Comparison of ENCODE assay signal across 8 cellular contexts in the genomic region with DNA sequence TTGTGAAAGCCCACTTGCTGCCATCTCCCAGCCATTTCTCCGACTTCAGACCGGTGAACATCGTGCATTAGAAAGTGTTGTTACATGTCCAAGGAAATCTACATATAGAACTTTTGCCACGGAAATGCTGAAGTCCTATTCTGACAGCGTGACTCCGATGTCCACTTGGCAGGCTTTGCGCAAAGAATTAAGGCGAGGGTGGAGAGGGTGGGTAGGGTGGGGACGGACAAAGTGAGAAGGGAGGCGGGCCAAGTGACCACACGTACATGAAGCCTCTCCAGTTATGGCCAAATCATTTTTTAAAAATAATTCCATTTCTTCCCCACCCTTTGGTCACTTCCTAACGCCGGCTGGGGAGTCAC. TPM values are rescaled to one million over a fixed set of nuclear protein-coding genes. Genes with fewer than 3 reads are reported as not detected.
A peak's percentile ranks its signal among the peaks of the same experiment; 100 is the strongest.
DNase-seq lines count a peak whose midpoint lies in the region; ATAC-seq and TF ChIP-seq lines count a peak whose summit lies in the region.

No MANE protein-coding gene starts in this region.

- TF ChIP-seq CTCF in AG04449 (IDR thresholded peaks at IDR 0.05; ENCODE audit: insufficient read depth, low read length, missing control alignments) (no peak), breast epithelium (IDR thresholded peaks at IDR 0.05) (no peak)

- H3K27ac ChIP-seq in breast epithelium = peak overlapping the region; percentile 62 to 91

- DNase-seq in AG04449 (ENCODE audit: low read depth, low spot score) (no peak), breast epithelium (ENCODE audit: low spot score in 2 of 2) (no peak), mucosa of gallbladder (ENCODE audit: low spot score) (peak; percentile 11), GM19240 (ENCODE audit: insufficient read length, low spot score) (no peak), NCI-H2029 treated with DMSO at 0.1 percent for 48 hours (lab: John Stamatoyannopoulos, UW) (no peak), NCI-H510A (lab: John Stamatoyannopoulos, UW) (no peak), NCI-H1694 (lab: John Stamatoyannopoulos, UW) (no peak)

- intact Hi-C loops in breast epithelium (cut with DNase I; ENCODE audit: low total_unique reads) = loop anchor here (10.0 kb wide), 1 partner anchor 171 kb away; a partner anchor contains a TSS

- no peaks in the 10 kb centered on the region for H3K27me3 ChIP-seq in breast epithelium

- no peaks in the 10 kb centered on the region for H3K4me1 ChIP-seq in breast epithelium

- H3K4me3 ChIP-seq in AG04449 (ENCODE audit: low read depth, low read length) (peak overlapping the region; percentile 85), breast epithelium (peak overlapping the region; percentile 77 to 92 (median 83))

- no peaks in the 10 kb centered on the region for H3K36me3 ChIP-seq in breast epithelium

- peak; percentile 6 for ATAC-seq in HG03354 (IDR thresholded peaks at IDR 0.05; ENCODE audit: poor library complexity, severe bottlenecking, unreplicated experiment)

- POLR2A ChIA-PET in AG04449 (lab: Yijun Ruan, JAX) = interaction anchor here (0.6 to 2.0 kb wide), 11 partner anchors 11 to 642 kb away, joined by 3 to 12 read pairs (median 5); a partner anchor contains a TSS

- CTCF ChIA-PET in AG04449 (lab: Yijun Ruan, JAX) = interaction anchor here (1.1 to 7.5 kb wide), 11 partner anchors 11 to 584 kb away, joined by 3 to 210 read pairs (median 12); a partner anchor contains a TSS

- no peaks in the 10 kb centered on the region for H3K9me3 ChIP-seq in breast epithelium

- no peak for TF ChIP-seq POLR2A in breast epithelium (IDR thresholded peaks at IDR 0.05)

RNA-seq across cellular contexts. Expression of a gene that starts 0.5 kb away (rescaled TPM):
- total RNA-seq in breast epithelium = 100 to 1,000 TPM in 1 of 3 donors, 10 to 100 TPM in 2; 44.2 to 169 (median 47.1) TPM
- total RNA-seq in mucosa of gallbladder = 48.2 TPM
